ENCODE assay signal across 13 cellular contexts in the genomic region with DNA sequence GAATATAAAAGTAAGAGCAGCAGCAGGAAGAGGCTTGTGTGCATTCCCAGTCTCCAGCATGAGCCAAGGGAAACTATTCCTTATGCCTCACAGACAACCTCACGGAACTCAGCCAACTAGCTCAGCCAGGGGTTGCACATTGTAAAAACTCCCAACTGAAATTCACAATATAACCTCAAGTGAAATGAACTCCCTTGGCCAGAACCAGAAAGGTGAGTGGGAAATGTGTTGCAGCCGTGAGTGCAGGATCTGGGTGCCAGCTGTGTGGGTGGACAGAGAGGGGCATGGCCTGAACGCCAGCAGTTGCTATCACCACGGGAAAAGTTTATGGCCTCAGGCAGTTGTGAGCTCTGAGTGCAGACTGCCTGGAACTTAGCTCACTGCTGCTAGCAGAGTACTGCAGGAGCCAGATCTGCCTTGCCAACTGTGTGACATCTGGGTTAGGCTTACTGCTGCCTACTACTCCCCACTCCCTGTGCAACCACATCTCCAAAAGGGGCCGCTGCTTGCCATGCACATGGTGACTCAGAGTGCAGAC. TPM values are rescaled to one million over a fixed set of nuclear protein-coding genes. Genes with fewer than 3 reads are reported as not detected.
DNase-seq lines count a peak whose midpoint lies in the region; ATAC-seq, FAIRE-seq and TF ChIP-seq lines count a peak whose summit lies in the region.
"Had no signal": no experiment of that assay in that cellular context is flagged by ENCODE, and none has a peak within 500 bp of the region (broad histone marks: within the 10 kb centered on the region; RNA-seq: fewer than 3 reads in every experiment).

No MANE protein-coding gene starts in this region.

- no peak overlapping the region for H3K56ac ChIP-seq in H1 (replicated peaks; ENCODE audit: insufficient read length, low read depth, low read length)

- no peak overlapping the region for H2BK12ac ChIP-seq in H1 (ENCODE audit: low read depth, low read length)

- no peak overlapping the region for H2BK20ac ChIP-seq in H1 (ENCODE audit: low read length)

- CTCF ChIA-PET in H1 (lab: Charles Lee; ENCODE audit: partially characterized antibody), result interaction anchor here (0.6 to 2.3 kb wide), 7 partner anchors 10 to 91 kb away, joined by 3 to 9 read pairs (median 4); a partner anchor contains a TSS
- CTCF ChIA-PET in activated CD4-positive, alpha-beta memory T cell treated with anti-CD3 and anti-CD28 coated beads, Interleukin-2, amount 10 ng/mL, durations not matched to agents 7 days and 5 days (lab: Charles Lee), result no interaction called here

- no peaks in the 10 kb centered on the region for H3K23me2 ChIP-seq in H1 (ENCODE audit: low read depth, low read length)

- TF ChIP-seq POLR2A in H1 (IDR thresholded peaks at IDR 0.05; ENCODE audit: control extremely low read depth in 1 of 2, low read depth in 2 of 2, low read length in 2 of 2) (no peak), vagina (IDR thresholded peaks at IDR 0.05) (no peak)

- no peak overlapping the region for H4K91ac ChIP-seq in H1 (replicated peaks; ENCODE audit: insufficient read length, low read length)

- H3K27ac Mint-ChIP-seq in activated CD4-positive, alpha-beta memory T cell treated with anti-CD3 and anti-CD28 coated beads, Interleukin-2, amount 10 ng/mL, durations not matched to agents 7 days and 5 days, result no peak overlapping the region

- no peak overlapping the region for H3K4me3 Mint-ChIP-seq in activated CD4-positive, alpha-beta memory T cell treated with anti-CD3 and anti-CD28 coated beads, Interleukin-2, amount 10 ng/mL, durations not matched to agents 7 days and 5 days

- no peaks in the 10 kb centered on the region for H3K27me3 ChIP-seq in right atrium auricular region
- no peaks in the 10 kb centered on the region for H3K27me3 ChIP-seq in H1 (replicated peaks in 1 of 4; ENCODE audit: control insufficient read depth in 3 of 4, extremely low read depth in 1 of 4, insufficient read depth in 3 of 4, low read length in 3 of 4)
- no peaks in the 10 kb centered on the region for H3K27me3 ChIP-seq in vagina
- H3K27me3 ChIP-seq in ascending aorta, result no peaks in the 10 kb centered on the region

- peak overlapping the region; percentile 42; the same call in 1 of the 2 replicates for H2AFZ ChIP-seq in H1 (ENCODE audit: low read length)

- H3K9me3 ChIP-seq in right atrium auricular region, result no peaks in the 10 kb centered on the region
- no peaks in the 10 kb centered on the region for H3K9me3 ChIP-seq in H1 (ENCODE audit: insufficient read depth in 2 of 2, low read depth in 1 of 2, low read length in 1 of 2)
- no peaks in the 10 kb centered on the region for H3K9me3 ChIP-seq in vagina
- no peaks in the 10 kb centered on the region for H3K9me3 ChIP-seq in ascending aorta
- H3K9me3 ChIP-seq: A549 had no signal

- H3K27me3 Mint-ChIP-seq in activated CD4-positive, alpha-beta memory T cell treated with anti-CD3 and anti-CD28 coated beads, Interleukin-2, amount 10 ng/mL, durations not matched to agents 7 days and 5 days, result peaks cover 20% of the 10 kb centered on the region

- no peak for TF ChIP-seq RAD21 in H1 (IDR thresholded peaks at IDR 0.05 in 1 of 2, conservative IDR thresholded peaks at IDR 0.05 in 1 of 2; ENCODE audit: low read depth in 2 of 2, low read length in 2 of 2)

- peak; percentile 74 for ATAC-seq in Right ventricle myocardium inferior

- no peak overlapping the region for H2AK5ac ChIP-seq in H1 (ENCODE audit: low read depth, low read length)

- H3K36me3 Mint-ChIP-seq in activated CD4-positive, alpha-beta memory T cell treated with anti-CD3 and anti-CD28 coated beads, Interleukin-2, amount 10 ng/mL, durations not matched to agents 7 days and 5 days (ENCODE audit: low read depth), result no peaks in the 10 kb centered on the region

- no peak overlapping the region for H2BK15ac ChIP-seq in H1 (ENCODE audit: low read length)

- H3K4me1 Mint-ChIP-seq in activated CD4-positive, alpha-beta memory T cell treated with anti-CD3 and anti-CD28 coated beads, Interleukin-2, amount 10 ng/mL, durations not matched to agents 7 days and 5 days, result no peaks in the 10 kb centered on the region

- H2BK120ac ChIP-seq in H1 (replicated peaks; ENCODE audit: low read depth, low read length), result no peak overlapping the region

- H3K4me1 ChIP-seq in right atrium auricular region, result peaks cover 0 to 14% of the 10 kb centered on the region in 2 donors
- peaks cover 0 to 7% (median 4%) of the 10 kb centered on the region in 4 experiments; a peak in 5 of 7 replicates for H3K4me1 ChIP-seq in H1 (replicated peaks in 1 of 4; ENCODE audit: control insufficient read depth in 3 of 4, insufficient read depth in 4 of 4, low read length in 3 of 4)
- H3K4me1 ChIP-seq in vagina, result peaks cover 17% of the 10 kb centered on the region
- H3K4me1 ChIP-seq in ascending aorta, result no peaks in the 10 kb centered on the region
- H3K4me1 ChIP-seq: A549 had no signal

- no peak overlapping the region for H3K14ac ChIP-seq in H1 (ENCODE audit: insufficient read length)

- H4K5ac ChIP-seq in H1 (ENCODE audit: insufficient read length, low read depth, low read length), result no peak overlapping the region

- H3K79me2 ChIP-seq in H1 (ENCODE audit: control insufficient read depth in 1 of 2, insufficient read depth in 2 of 2, low read length in 2 of 2), result no peaks in the 10 kb centered on the region

- H3K27ac ChIP-seq in right atrium auricular region (no peak overlapping the region), H1 (ENCODE audit: low read depth, low read length) (no peak overlapping the region), vagina (peak overlapping the region; percentile 54), ascending aorta (no peak overlapping the region)
- H3K27ac ChIP-seq: A549 had no signal

- no peaks in the 10 kb centered on the region for H3K79me1 ChIP-seq in H1 (ENCODE audit: low read depth, low read length)

- H4K20me1 ChIP-seq in H1 (replicated peaks in 1 of 2; ENCODE audit: control insufficient read depth in 1 of 2, insufficient read depth in 2 of 2, low read length in 2 of 2), result no peaks in the 10 kb centered on the region

- POLR2A ChIA-PET in H1 (lab: Charles Lee; ENCODE audit: partially characterized antibody), result no interaction called here
- POLR2A ChIA-PET in activated CD4-positive, alpha-beta memory T cell treated with anti-CD3 and anti-CD28 coated beads, Interleukin-2, amount 10 ng/mL, durations not matched to agents 7 days and 5 days (lab: Charles Lee), result no interaction called here

- intact Hi-C loops in Right ventricle myocardium inferior (cut with DNase I), result no loop called here
- intact Hi-C loops in vagina (cut with DNase I), result no loop called here
- intact Hi-C loops in ascending aorta (cut with DNase I), result no loop called here

- H3K4ac ChIP-seq in H1 (replicated peaks; ENCODE audit: insufficient read length, low read depth, low read length), result no peak overlapping the region

- H3K23ac ChIP-seq in H1 (ENCODE audit: insufficient read length), result no peak overlapping the region

- H3K36me3 ChIP-seq in right atrium auricular region, result no peaks in the 10 kb centered on the region
- H3K36me3 ChIP-seq in H1 (ENCODE audit: control insufficient read depth in 2 of 4, insufficient read depth in 4 of 4, low read length in 3 of 4), result no peaks in the 10 kb centered on the region
- no peaks in the 10 kb centered on the region for H3K36me3 ChIP-seq in vagina
- H3K36me3 ChIP-seq in ascending aorta, result no peaks in the 10 kb centered on the region

- H3K9me3 Mint-ChIP-seq in activated CD4-positive, alpha-beta memory T cell treated with anti-CD3 and anti-CD28 coated beads, Interleukin-2, amount 10 ng/mL, durations not matched to agents 7 days and 5 days, result peaks cover 6% of the 10 kb centered on the region

- FAIRE-seq in H1 (lab: Jason Lieb, UNC), result no peak
- no peak for FAIRE-seq in frontal cortex (lab: Jason Lieb, UNC)
- FAIRE-seq: A549, islet of Langerhans had no signal

- H3K18ac ChIP-seq in H1 (ENCODE audit: extremely low read depth, low read length), result no peak overlapping the region

- no peak for TF ChIP-seq EP300 in H1 (IDR thresholded peaks at IDR 0.05; ENCODE audit: borderline replicate concordance in 1 of 2, low read depth in 2 of 2, low read length in 2 of 2)

- 92% methylated on average over 5 of the region's 5 CpGs; no CpG with 5 or more reads in 1 of the 2 experiments for WGBS in H1 (ENCODE audit: extremely low coverage in 1 of 2, insufficient coverage in 1 of 2, insufficient read length in 1 of 2, insufficient replicate concordance in 2 of 2, low coverage in 1 of 2, low lambda C conversion rate in 2 of 2, missing lambda C conversion rate in 1 of 2), 2 experiments

- no peak overlapping the region for H3K4me2 ChIP-seq in H1 (ENCODE audit: insufficient read depth in 1 of 2, low read depth in 2 of 2, low read length in 2 of 2)
- H3K4me2 ChIP-seq: A549 had no signal

- DNase-seq in Right ventricle myocardium inferior (ENCODE audit: missing footprints), result no peak
- DNase-seq in right atrium auricular region (ENCODE audit: low spot score), result no peak
- DNase-seq in H1 (ENCODE audit: low read depth in 1 of 2, low spot score in 2 of 2), result no peak
- DNase-seq in lung microvascular endothelial cell (ENCODE audit: low read depth in 2 of 2), result peak; percentile 9 to 62
- DNase-seq in vagina (ENCODE audit: extremely low spot score in 2 of 2), result no peak
- DNase-seq in ascending aorta (ENCODE audit: low spot score in 2 of 2), result no peak
- DNase-seq in frontal cortex (ENCODE audit: low spot score in 2 of 2), result no peak
- no peak for DNase-seq in activated CD4-positive, alpha-beta memory T cell treated with anti-CD3 and anti-CD28 coated beads, Interleukin-2, amount 10 ng/mL, durations not matched to agents 7 days and 5 days
- DNase-seq: dermis blood vessel endothelial cell, Karpas-422, NCI-H526 treated with DMSO at 0.1 percent for 48 hours had no signal

- no peak overlapping the region for H3K9ac ChIP-seq in H1 (replicated peaks in 1 of 4; ENCODE audit: extremely low read depth in 1 of 4, low read depth in 3 of 4, low read length in 3 of 4)

- TF ChIP-seq CTCF in right atrium auricular region (IDR thresholded peaks at IDR 0.05), result no peak
- TF ChIP-seq CTCF in H1 (IDR thresholded peaks at IDR 0.05; ENCODE audit: control extremely low read depth in 1 of 3, insufficient read depth in 1 of 3, low read depth in 1 of 3, low read length in 3 of 3), result no peak
- no peak for TF ChIP-seq CTCF in vagina (IDR thresholded peaks at IDR 0.05)
- no peak for TF ChIP-seq CTCF in ascending aorta (IDR thresholded peaks at IDR 0.05)

- no peak overlapping the region for H4K8ac ChIP-seq in H1 (ENCODE audit: extremely low read depth, insufficient read depth, low read length)

- no peak overlapping the region for H2BK5ac ChIP-seq in H1 (ENCODE audit: low read depth, low read length)

- H3K4me3 ChIP-seq in right atrium auricular region (no peak overlapping the region), H1 (ENCODE audit: extremely low read depth in 1 of 4, insufficient read depth in 2 of 4, low read depth in 3 of 4, low read length in 4 of 4) (no peak overlapping the region), vagina (no peak overlapping the region), ascending aorta (no peak overlapping the region)
- H3K4me3 ChIP-seq: A549 had no signal

RNA-seq across cellular contexts. Expression of a gene that starts 2.3 kb away (rescaled TPM):
- total RNA-seq in Right ventricle myocardium inferior (3.7 TPM), right atrium auricular region (1 to 10 TPM in 1 of 2 donors, under 1 TPM in 1; 0.93 to 2.8 TPM), lung microvascular endothelial cell (12.5 and 14.4 TPM in 2 replicates), vagina (2.2 TPM), ascending aorta (13.2 TPM), frontal cortex (0.41 TPM)
- total RNA-seq in H1 (2021; fragmentation: NEBNext Ultra II Directional; extraction: Animal tissue kit (Norgen Biotek cat#: 25700)), result not detected in 2 replicates
- 0.13 and 0.20 TPM in 2 replicates for polyA plus RNA-seq in H1 (2011; rRNA removed)
- polyA plus RNA-seq in H1 (2011; cell fraction: cytosol; rRNA removed), result 0.06 TPM
- 0.04 TPM for polyA plus RNA-seq in H1 (2011; cell fraction: nucleus; rRNA removed)
- polyA plus RNA-seq in H1 (2012, experiment 1 of 2), result 0.15 to 0.20 TPM (median 0.19 TPM) in 3 of 4 replicates, not detected in the other
- polyA plus RNA-seq in H1 (2012, experiment 2 of 2), result not detected
- polyA plus RNA-seq in H1 (2013, experiment 1 of 2), result 0.16 TPM
- polyA plus RNA-seq in H1 (2013, experiment 2 of 2), result 0.11 TPM
- 0.24 TPM in 1 of 2 replicates, not detected in the other for polyA minus RNA-seq in H1 (2011; rRNA and poly(A)+ RNA removed)
- polyA minus RNA-seq in H1 (2011; cell fraction: cytosol; rRNA and poly(A)+ RNA removed), result not detected
- not detected for polyA minus RNA-seq in H1 (2011; cell fraction: nucleus; rRNA and poly(A)+ RNA removed)
- not detected for total RNA-seq in activated CD4-positive, alpha-beta memory T cell treated with anti-CD3 and anti-CD28 coated beads, Interleukin-2, amount 10 ng/mL, durations not matched to agents 7 days and 5 days

RNA-seq across cellular contexts. Expression of a gene that starts 28.9 kb away (rescaled TPM):
- total RNA-seq in Right ventricle myocardium inferior (3.1 TPM), right atrium auricular region (1 to 10 TPM; 4.2 to 7.9 TPM), lung microvascular endothelial cell (0.20 and 0.22 TPM in 2 replicates), vagina (7.9 TPM), ascending aorta (6.0 TPM), frontal cortex (2.0 TPM)
- 0.15 TPM in 1 of 2 replicates, not detected in the other for total RNA-seq in H1 (2021; fragmentation: NEBNext Ultra II Directional; extraction: Animal tissue kit (Norgen Biotek cat#: 25700))
- polyA plus RNA-seq in H1 (2011; rRNA removed), result 0.06 and 0.09 TPM in 2 replicates
- polyA plus RNA-seq in H1 (2011; cell fraction: cytosol; rRNA removed), result 0.13 TPM
- not detected for polyA plus RNA-seq in H1 (2011; cell fraction: nucleus; rRNA removed)
- polyA plus RNA-seq in H1 (2012, experiment 1 of 2), result 0.13 to 0.20 TPM (median 0.19 TPM) in 3 of 4 replicates, not detected in the other
- not detected for polyA plus RNA-seq in H1 (2012, experiment 2 of 2)
- 0.08 TPM for polyA plus RNA-seq in H1 (2013, experiment 1 of 2)
- not detected for polyA plus RNA-seq in H1 (2013, experiment 2 of 2)
- 0.32 TPM in 1 of 2 replicates, not detected in the other for polyA minus RNA-seq in H1 (2011; rRNA and poly(A)+ RNA removed)
- polyA minus RNA-seq in H1 (2011; cell fraction: cytosol; rRNA and poly(A)+ RNA removed), result not detected
- polyA minus RNA-seq in H1 (2011; cell fraction: nucleus; rRNA and poly(A)+ RNA removed), result not detected
- total RNA-seq in activated CD4-positive, alpha-beta memory T cell treated with anti-CD3 and anti-CD28 coated beads, Interleukin-2, amount 10 ng/mL, durations not matched to agents 7 days and 5 days, result not detected
- polyA plus RNA-seq: A549 had no signal

Comparison
In these comparisons a context has a peak if more than half of its experiments do, and no peak if none do; other contexts are left out.
1. DNase-seq: peak in lung microvascular endothelial cell (2 of 2); none in Right ventricle myocardium inferior (single experiment), right atrium auricular region (single experiment), H1 (0 of 2), vagina (0 of 2), ascending aorta (0 of 2), frontal cortex (0 of 2) and activated CD4-positive, alpha-beta memory T cell treated with anti-CD3 and anti-CD28 coated beads, Interleukin-2, amount 10 ng/mL, durations not matched to agents 7 days and 5 days (single experiment).